Comparison of ENCODE assay signal across 14 cellular contexts in genomic region chr7:18153183-18153748, GRCh38.
"Had no signal": no experiment of that assay in that cellular context is flagged by ENCODE, and none has a peak within 500 bp of the region (broad histone marks: within the 10 kb centered on the region; RNA-seq: fewer than 3 reads in every experiment).

No MANE protein-coding gene starts in this region.

- H3K4me1 ChIP-seq: colonic mucosa, tibial artery, uterus had no signal

- FAIRE-seq: endometrium had no signal

- H3K9me3 ChIP-seq: colonic mucosa, tibial artery, uterus had no signal

- DNase-seq: activated CD4-positive, alpha-beta T cell treated with anti-CD3 and anti-CD28 coated beads, Interleukin-2, amount 50 U/mL, for 1 hour; activated CD8-positive, alpha-beta memory T cell treated with anti-CD3 and anti-CD28 coated beads for 24 hours; activated naive CD4-positive, alpha-beta T cell; activated naive CD8-positive, alpha-beta T cell treated with anti-CD3 and anti-CD28 coated beads, Interleukin-2, amount 10 ng/mL, durations not matched to agents 7 days and 5 days; central memory CD4-positive, alpha-beta T cell; colonic mucosa; hypothalamus; left ventricle myocardium superior; natural killer cell; posterior cingulate gyrus; tibial artery; uterus had no signal

- H3K4me3 ChIP-seq: colonic mucosa, tibial artery, uterus had no signal

- ATAC-seq: left ventricle myocardium superior; natural killer cell; stimulated activated memory B cell treated with anti-CD40 and anti-IgM and Interleukin-4, amounts not matched to agents 10 μg/mL and 1 μg/mL and 100 μg/mL, for 72 hours had no signal

- H3K27me3 ChIP-seq: colonic mucosa, tibial artery, uterus had no signal

- H3K36me3 ChIP-seq: colonic mucosa, tibial artery, uterus had no signal

- H3K27ac ChIP-seq: colonic mucosa, tibial artery, uterus had no signal
